ENCODE assay signal across 8 cellular contexts in the genomic region with DNA sequence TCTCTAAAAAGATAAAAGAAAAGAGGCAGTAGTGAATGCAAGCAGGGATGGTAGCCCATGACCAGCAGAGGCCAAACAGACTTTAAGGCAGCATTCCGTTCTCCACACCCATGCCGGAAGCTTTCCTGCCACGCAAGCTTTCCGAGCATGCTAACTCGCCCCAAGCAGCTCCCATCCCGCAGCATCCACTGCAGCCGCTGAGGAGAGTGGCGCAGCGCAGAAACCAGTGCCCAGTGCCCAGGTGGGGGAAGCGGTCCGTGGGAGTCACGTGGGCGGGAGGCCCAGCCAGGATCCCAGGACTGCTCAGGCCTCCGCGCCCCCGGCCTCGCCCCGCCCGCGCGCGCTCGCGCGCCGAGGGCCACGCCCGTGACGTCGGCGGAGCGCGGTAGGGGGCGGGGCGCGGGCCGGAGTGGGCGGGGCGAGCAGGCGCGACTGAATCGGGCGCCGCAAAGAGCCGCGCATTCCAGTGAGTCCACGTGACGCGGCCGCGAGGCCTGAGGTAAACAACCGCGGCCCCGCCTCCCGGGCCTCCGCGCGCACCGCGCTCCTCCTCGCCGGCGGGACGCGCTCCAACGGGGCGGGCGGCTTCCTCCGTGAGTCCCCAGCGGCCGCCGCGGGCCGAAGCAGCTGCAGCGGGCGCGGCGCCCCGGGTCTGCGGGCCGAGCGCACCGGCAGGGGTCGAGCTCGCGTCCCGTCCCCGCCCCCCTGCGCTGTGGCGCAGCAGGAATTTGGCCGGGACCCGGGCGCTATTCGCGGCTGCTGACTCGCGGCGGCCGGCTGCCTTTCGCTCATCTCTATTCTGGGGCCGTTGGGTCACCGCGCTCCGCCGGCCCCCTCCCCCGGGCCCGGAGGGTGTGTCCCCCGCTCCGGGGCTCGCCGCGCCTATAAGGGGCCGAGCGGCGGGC. TPM values are rescaled to one million over a fixed set of nuclear protein-coding genes. Genes with fewer than 3 reads are reported as not detected.
DNase-seq lines count a peak whose midpoint lies in the region; TF ChIP-seq lines count a peak whose summit lies in the region.

A gene with protein sequence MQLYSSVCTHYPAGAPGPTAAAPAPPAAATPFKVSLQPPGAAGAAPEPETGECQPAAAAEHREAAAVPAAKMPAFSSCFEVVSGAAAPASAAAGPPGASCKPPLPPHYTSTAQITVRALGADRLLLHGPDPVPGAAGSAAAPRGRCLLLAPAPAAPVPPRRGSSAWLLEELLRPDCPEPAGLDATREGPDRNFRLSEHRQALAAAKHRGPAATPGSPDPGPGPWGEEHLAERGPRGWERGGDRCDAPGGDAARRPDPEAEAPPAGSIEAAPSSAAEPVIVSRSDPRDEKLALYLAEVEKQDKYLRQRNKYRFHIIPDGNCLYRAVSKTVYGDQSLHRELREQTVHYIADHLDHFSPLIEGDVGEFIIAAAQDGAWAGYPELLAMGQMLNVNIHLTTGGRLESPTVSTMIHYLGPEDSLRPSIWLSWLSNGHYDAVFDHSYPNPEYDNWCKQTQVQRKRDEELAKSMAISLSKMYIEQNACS (plus strand): TSS at position 529 of the 905 bp plus-strand sequence. CDS start 383 bp downstream, outside the sequence.

- H3K4me2 ChIP-seq in neuronal stem cell (ENCODE audit: insufficient read depth, low read length, poor library complexity, severe bottlenecking) = peak within 1 kb of the TSS; percentile 77

- peak within 1 kb of the TSS; percentile 42 for H2BK5ac ChIP-seq in neuronal stem cell (ENCODE audit: low read length)

- peak; percentile 76 for DNase-seq in H4 (ENCODE audit: low spot score)
- DNase-seq in LNCaP clone FGC (ENCODE audit: low read depth) = peak; percentile 74
- peak; percentile 84 for DNase-seq in SIG-M5 treated with dmso at 0.1 percent for 504 hours (lab: John Stamatoyannopoulos, UW; ENCODE audit: unreplicated experiment)
- DNase-seq in activated naive CD4-positive, alpha-beta T cell (lab: John Stamatoyannopoulos, UW) = peak; percentile 78 to 94 (median 86)
- peak; percentile 80 for DNase-seq in foreskin melanocyte
- peak; percentile 88 for DNase-seq in neuronal stem cell (ENCODE audit: low spot score)

- H3K4me1 ChIP-seq in ES-I3 (ENCODE audit: insufficient read depth, low read length) (no peaks in the 10 kb centered on the region; the same call in 1 of the 2 replicates), neuronal stem cell (ENCODE audit: control insufficient read depth in 2 of 2, insufficient read depth in 1 of 2, low read depth in 1 of 2, low read length in 2 of 2) (peaks cover 4% of the 10 kb centered on the region in 2 donors), subcutaneous abdominal adipose tissue (ENCODE audit: control insufficient read depth in 5 of 5, insufficient read depth in 5 of 5, low read length in 5 of 5) (peaks cover 8 to 47% (median 39%) of the 10 kb centered on the region in 5 donors)

- H3K9ac ChIP-seq in ES-I3 (ENCODE audit: low read depth, low read length) (peak within 1 kb of the TSS; percentile 93), neuronal stem cell (ENCODE audit: low read depth, low read length, poor library complexity) (peak within 1 kb of the TSS; percentile 79), subcutaneous abdominal adipose tissue (ENCODE audit: low read length in 5 of 5) (peak within 1 kb of the TSS in 4 of 5 donors; percentile 79 to 93 (median 88))

- peak within 1 kb of the TSS; percentile 89 for H2AFZ ChIP-seq in neuronal stem cell (ENCODE audit: low read length)

- H3K36me3 ChIP-seq in ES-I3 (ENCODE audit: insufficient read depth, low read length) = no peaks in the 10 kb centered on the region
- no peaks in the 10 kb centered on the region for H3K36me3 ChIP-seq in neuronal stem cell (replicated peaks in 1 of 2; ENCODE audit: control insufficient read depth in 2 of 2, insufficient read depth in 2 of 2, low read length in 2 of 2)
- peaks cover 0 to 8% (median 2%) of the 10 kb centered on the region in 5 donors for H3K36me3 ChIP-seq in subcutaneous abdominal adipose tissue (ENCODE audit: control insufficient read depth in 5 of 5, insufficient read depth in 5 of 5, low read length in 5 of 5)

- H4K91ac ChIP-seq in neuronal stem cell (ENCODE audit: low read depth, low read length, poor library complexity) = no peak within 1 kb of the TSS

- peaks cover 2% of the 10 kb centered on the region for H3K79me1 ChIP-seq in neuronal stem cell (ENCODE audit: low read depth, low read length)

- H2AK5ac ChIP-seq in neuronal stem cell (ENCODE audit: low read depth, low read length) = peak within 1 kb of the TSS; percentile 78

- no peak within 1 kb of the TSS for H2BK120ac ChIP-seq in neuronal stem cell (ENCODE audit: low read depth, low read length)

- peak within 1 kb of the TSS; percentile 51 for H3K14ac ChIP-seq in neuronal stem cell (ENCODE audit: low read length)

- H3K27ac ChIP-seq in neuronal stem cell (replicated peaks; ENCODE audit: low read length) = peak within 1 kb of the TSS; percentile 61
- H3K27ac ChIP-seq in subcutaneous abdominal adipose tissue (ENCODE audit: low read depth, low read length) = peak within 1 kb of the TSS; percentile 62

- H2BK15ac ChIP-seq in neuronal stem cell (ENCODE audit: low read length) = no peak within 1 kb of the TSS

- peak within 1 kb of the TSS; percentile 50 for H3K23ac ChIP-seq in neuronal stem cell (ENCODE audit: low read depth, low read length, poor library complexity)

- H4K8ac ChIP-seq in neuronal stem cell (ENCODE audit: low read depth, low read length) = peak within 1 kb of the TSS; percentile 32

- WGBS in neuronal stem cell (ENCODE audit: extremely low coverage in 2 of 2, insufficient read length in 2 of 2, insufficient replicate concordance in 1 of 2), 2 donors = no CpG with 5 or more reads among the region's 115 CpGs

- peak within 1 kb of the TSS; percentile 64 for H3K4me3 ChIP-seq in LNCaP clone FGC (ENCODE audit: low read depth, low read length)
- peak within 1 kb of the TSS; percentile 53 to 98 for H3K4me3 ChIP-seq in neuronal stem cell (ENCODE audit: low read length in 2 of 2)
- peak within 1 kb of the TSS; percentile 78 to 91 (median 88) for H3K4me3 ChIP-seq in subcutaneous abdominal adipose tissue (ENCODE audit: low read depth in 1 of 5, low read length in 5 of 5)

- no peak within 1 kb of the TSS for H2BK12ac ChIP-seq in neuronal stem cell (ENCODE audit: low read length)

- H3K9me3 ChIP-seq in ES-I3 (ENCODE audit: control insufficient read depth, insufficient read depth, low read length) (no peaks in the 10 kb centered on the region), neuronal stem cell (replicated peaks in 1 of 2; ENCODE audit: control insufficient read depth in 2 of 2, insufficient read depth in 1 of 2, low read depth in 1 of 2, low read length in 2 of 2) (no peaks in the 10 kb centered on the region), subcutaneous abdominal adipose tissue (ENCODE audit: control insufficient read depth in 5 of 5, low read length in 5 of 5) (peaks cover 0 to 3% (median 0%) of the 10 kb centered on the region in 5 donors)

- H3K27me3 ChIP-seq in neuronal stem cell (ENCODE audit: control insufficient read depth in 3 of 3, insufficient read depth in 3 of 3, low read depth in 1 of 3, low read length in 3 of 3) (peaks cover 0 to 6% (median 0%) of the 10 kb centered on the region in 3 experiments), subcutaneous abdominal adipose tissue (ENCODE audit: control insufficient read depth in 5 of 5, insufficient read depth in 4 of 5, low read length in 5 of 5) (peaks cover 0 to 2% (median 0%) of the 10 kb centered on the region in 5 donors)

- H3K18ac ChIP-seq in neuronal stem cell (ENCODE audit: low read length) = peak within 1 kb of the TSS; percentile 98

- peak; percentile 28; the same call in 1 of the 2 replicates for TF ChIP-seq CTCF in LNCaP clone FGC (IDR thresholded peaks at IDR 0.05; ENCODE audit: control insufficient read depth, extremely low read depth, insufficient read depth)

- H3K4ac ChIP-seq in neuronal stem cell (ENCODE audit: low read length) = no peak within 1 kb of the TSS

RNA-seq across cellular contexts. Expression of the gene that starts here (rescaled TPM):
- total RNA-seq in H4 (2014; rRNA removed; shearing (Covaris generic)) = 0.49 and 1.3 TPM in 2 replicates
- 4.2 TPM for polyA plus RNA-seq in neuronal stem cell (2013, experiment 1 of 2)
- 4.2 TPM for polyA plus RNA-seq in neuronal stem cell (2013, experiment 2 of 2)

Comparison
In these comparisons a context has a peak if more than half of its experiments do, and no peak if none do; other contexts are left out.
1. Peak in every context shown above with its lines: DNase-seq, H3K4me3 ChIP-seq and H3K27ac ChIP-seq.